ENCODE assay signal across 8 cellular contexts in the genomic region with DNA sequence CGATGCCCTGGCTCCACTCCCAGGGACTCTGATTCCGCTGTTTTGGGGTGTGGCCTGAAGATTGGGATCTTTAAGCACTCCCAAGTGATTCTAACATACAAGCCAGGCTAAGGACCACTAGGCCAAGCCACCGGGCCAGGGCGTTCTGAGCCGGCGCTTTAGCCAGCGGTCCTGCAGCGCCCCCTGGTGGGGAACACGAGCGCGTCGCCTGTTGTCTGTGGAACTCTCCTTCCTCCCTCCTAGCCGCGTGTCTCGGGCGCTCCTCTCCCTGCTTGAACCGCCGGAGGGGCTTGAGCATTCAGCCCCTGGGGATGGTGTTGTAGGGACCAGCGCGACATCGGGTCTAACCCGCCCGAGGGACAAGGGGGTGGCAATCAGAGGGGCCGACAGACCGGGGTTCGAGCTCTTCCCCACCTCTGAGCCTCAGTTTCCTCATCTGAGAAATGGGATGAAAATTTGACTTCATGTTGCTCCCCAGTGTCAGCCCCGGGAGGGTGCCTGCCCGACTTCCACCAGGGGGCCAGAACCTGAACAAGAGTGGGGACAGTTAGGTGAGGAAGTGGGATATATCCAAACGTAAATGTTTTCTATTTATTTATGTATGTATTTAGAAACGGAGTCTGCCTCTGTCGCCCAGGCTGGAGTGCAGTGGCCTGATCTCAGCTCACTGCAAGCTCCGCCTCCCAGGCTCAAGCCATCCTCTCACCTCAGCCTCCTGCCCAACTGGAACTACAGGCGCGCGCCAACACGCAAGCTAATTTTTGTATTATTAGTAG. TPM values are rescaled to one million over a fixed set of nuclear protein-coding genes. Genes with fewer than 3 reads are reported as not detected.
DNase-seq lines count a peak whose midpoint lies in the region; ATAC-seq and TF ChIP-seq lines count a peak whose summit lies in the region.

No MANE protein-coding gene starts in this region.

- peaks cover 10% of the 10 kb centered on the region for H3K27me3 ChIP-seq in CD4-positive, CD25-positive, alpha-beta regulatory T cell (ENCODE audit: control insufficient read depth, insufficient read depth, low read length)
- H3K27me3 ChIP-seq in HL-60 (ENCODE audit: insufficient read depth, poor library complexity, severe bottlenecking), result no peaks in the 10 kb centered on the region
- H3K27me3 ChIP-seq in neural progenitor cell, result no peaks in the 10 kb centered on the region
- peaks cover 0 to 26% (median 0%) of the 10 kb centered on the region in 3 donors for H3K27me3 ChIP-seq in stomach

- WGBS in stomach, 5 donors, result 24 to 33% (median 25%) methylated on average over 24 to 36 of the region's 36 CpGs

- H3K4me1 Mint-ChIP-seq in CD4-positive, CD25-positive, alpha-beta regulatory T cell, result peaks cover 0 to 22% (median 14%) of the 10 kb centered on the region in 4 donors
- H3K4me1 Mint-ChIP-seq in activated T-cell treated with anti-CD3 and anti-CD28 coated beads, Interleukin-2, amount 50 U/mL, for 4 hours (ENCODE audit: low read depth), result peaks cover 14% of the 10 kb centered on the region
- H3K4me1 Mint-ChIP-seq in neural progenitor cell, result peaks cover 3% of the 10 kb centered on the region

- DNase-seq in CD4-positive, CD25-positive, alpha-beta regulatory T cell, result peak; percentile 47 to 73 (median 72)
- DNase-seq in HL-60 (ENCODE audit: low read depth in 1 of 2, low spot score in 1 of 2), result peak; percentile 50 to 65
- peak; percentile 90 for DNase-seq in OCI-M1 (lab: John Stamatoyannopoulos, UW)
- DNase-seq in activated T-cell treated with anti-CD3 and anti-CD28 coated beads, Interleukin-2, amount 50 U/mL, for 4 hours, result peak; percentile 82
- DNase-seq in fibroblast of mammary gland (ENCODE audit: low read depth), result peak; percentile 70
- peak; percentile 93 for DNase-seq in neural progenitor cell (ENCODE audit: low spot score)
- peak; percentile 73 for DNase-seq in stomach

- no peaks in the 10 kb centered on the region for H3K9me3 ChIP-seq in CD4-positive, CD25-positive, alpha-beta regulatory T cell (ENCODE audit: control insufficient read depth in 2 of 2, low read length in 2 of 2)
- no peaks in the 10 kb centered on the region for H3K9me3 ChIP-seq in neural progenitor cell (ENCODE audit: low read depth)
- H3K9me3 ChIP-seq in stomach, result peaks cover 0 to 11% (median 9%) of the 10 kb centered on the region in 4 donors

- H3K27ac ChIP-seq in CD4-positive, CD25-positive, alpha-beta regulatory T cell (ENCODE audit: insufficient read depth, low read length, poor library complexity, severe bottlenecking), result no peak overlapping the region
- H3K27ac ChIP-seq in HL-60 (replicated peaks), result no peak overlapping the region
- no peak overlapping the region for H3K27ac ChIP-seq in neural progenitor cell
- H3K27ac ChIP-seq in stomach, result no peak overlapping the region

- H3K27ac Mint-ChIP-seq in CD4-positive, CD25-positive, alpha-beta regulatory T cell, result no peak overlapping the region
- H3K27ac Mint-ChIP-seq in neural progenitor cell, result peak overlapping the region; percentile 4

- no peaks in the 10 kb centered on the region for H3F3A ChIP-seq in neural progenitor cell (ENCODE audit: low read depth)

- peaks cover 12% of the 10 kb centered on the region for H3K4me1 ChIP-seq in CD4-positive, CD25-positive, alpha-beta regulatory T cell (ENCODE audit: control insufficient read depth, insufficient read depth, low read length, poor library complexity, severe bottlenecking)
- H3K4me1 ChIP-seq in neural progenitor cell (no peaks in the 10 kb centered on the region), stomach (peaks cover 0 to 11% (median 7%) of the 10 kb centered on the region in 4 donors)

- no peaks in the 10 kb centered on the region for H4K20me1 ChIP-seq in neural progenitor cell (ENCODE audit: low read depth)

- no peaks in the 10 kb centered on the region for H3K36me3 Mint-ChIP-seq in CD4-positive, CD25-positive, alpha-beta regulatory T cell
- no peaks in the 10 kb centered on the region for H3K36me3 Mint-ChIP-seq in activated T-cell treated with anti-CD3 and anti-CD28 coated beads, Interleukin-2, amount 50 U/mL, for 4 hours (ENCODE audit: insufficient read depth)
- H3K36me3 Mint-ChIP-seq in neural progenitor cell, result no peaks in the 10 kb centered on the region

- no peak for TF ChIP-seq POLR2A in stomach (IDR thresholded peaks at IDR 0.05)

- peaks cover 0 to 4% (median 0%) of the 10 kb centered on the region in 7 donors for H3K9me3 Mint-ChIP-seq in CD4-positive, CD25-positive, alpha-beta regulatory T cell
- peaks cover 3% of the 10 kb centered on the region for H3K9me3 Mint-ChIP-seq in activated T-cell treated with anti-CD3 and anti-CD28 coated beads, Interleukin-2, amount 50 U/mL, for 4 hours
- H3K9me3 Mint-ChIP-seq in neural progenitor cell, result peaks cover 3% of the 10 kb centered on the region

- no peak overlapping the region for H3K4me3 ChIP-seq in CD4-positive, CD25-positive, alpha-beta regulatory T cell (ENCODE audit: low read depth, low read length)
- H3K4me3 ChIP-seq in HL-60 (replicated peaks; ENCODE audit: insufficient read depth, low read length) (no peak overlapping the region), fibroblast of mammary gland (ENCODE audit: control insufficient read depth, low read depth, low read length) (no peak overlapping the region), neural progenitor cell (no peak overlapping the region), stomach (no peak overlapping the region)

- peak overlapping the region in 1 of 4 donors; percentile 38 for H3K4me3 Mint-ChIP-seq in CD4-positive, CD25-positive, alpha-beta regulatory T cell
- H3K4me3 Mint-ChIP-seq in activated T-cell treated with anti-CD3 and anti-CD28 coated beads, Interleukin-2, amount 50 U/mL, for 4 hours, result no peak overlapping the region
- no peak overlapping the region for H3K4me3 Mint-ChIP-seq in neural progenitor cell

- no peak overlapping the region for H3K4me2 ChIP-seq in neural progenitor cell

- no peaks in the 10 kb centered on the region for H3K79me2 ChIP-seq in neural progenitor cell (ENCODE audit: low read depth)

- TF ChIP-seq CTCF in HL-60 (IDR thresholded peaks at IDR 0.05; ENCODE audit: insufficient read depth, low read length) (peak; percentile 56), fibroblast of mammary gland (conservative IDR thresholded peaks at IDR 0.05; ENCODE audit: control insufficient read depth, insufficient read depth, low read depth, low read length) (peak; percentile 73), neural progenitor cell (IDR thresholded peaks at IDR 0.05) (peak; percentile 97), stomach (IDR thresholded peaks at IDR 0.05) (peak in 6 of 7 experiments; percentile 39 to 92 (median 86))

- peak; percentile 58 to 81 for ATAC-seq in CD4-positive, CD25-positive, alpha-beta regulatory T cell (ENCODE audit: low read depth in 2 of 2)
- peak; percentile 84 to 90 for ATAC-seq in activated T-cell treated with anti-CD3 and anti-CD28 coated beads, Interleukin-2, amount 50 U/mL, for 4 hours
- no peak for ATAC-seq in HG03175 (IDR thresholded peaks at IDR 0.05; ENCODE audit: unreplicated experiment)

- peaks cover 29% of the 10 kb centered on the region for H3K27me3 Mint-ChIP-seq in CD4-positive, CD25-positive, alpha-beta regulatory T cell
- H3K27me3 Mint-ChIP-seq in activated T-cell treated with anti-CD3 and anti-CD28 coated beads, Interleukin-2, amount 50 U/mL, for 4 hours (ENCODE audit: low read depth), result peaks cover 19% of the 10 kb centered on the region
- no peaks in the 10 kb centered on the region for H3K27me3 Mint-ChIP-seq in neural progenitor cell (ENCODE audit: insufficient read depth, low read depth)

- peak overlapping the region; percentile 54 for H2AFZ ChIP-seq in neural progenitor cell (replicated peaks)

- intact Hi-C loops in stomach (cut with DNase I; ENCODE audit: low total_unique reads), result no loop called here

- no peaks in the 10 kb centered on the region for H3K36me3 ChIP-seq in CD4-positive, CD25-positive, alpha-beta regulatory T cell (ENCODE audit: control insufficient read depth, insufficient read depth, low read length)
- H3K36me3 ChIP-seq in neural progenitor cell (no peaks in the 10 kb centered on the region), stomach (no peaks in the 10 kb centered on the region)

- H3K9ac ChIP-seq in neural progenitor cell, result no peak overlapping the region

- no peak for TF ChIP-seq EP300 in stomach (IDR thresholded peaks at IDR 0.05)

RNA-seq across cellular contexts. Expression of a gene that starts 18.0 kb away (rescaled TPM):
- total RNA-seq in CD4-positive, CD25-positive, alpha-beta regulatory T cell, result not detected
- polyA plus RNA-seq in CD4-positive, CD25-positive, alpha-beta regulatory T cell, result under 1 TPM in 3 of 4 donors, not detected in 1; 0.57 to 0.80 (median 0.62) TPM
- total RNA-seq in activated T-cell treated with anti-CD3 and anti-CD28 coated beads, Interleukin-2, amount 50 U/mL, for 4 hours, result under 1 TPM; 0.05 to 0.11 (median 0.08) TPM
- total RNA-seq in neural progenitor cell (ENCODE audit: low replicate concordance) (0.09 and 3.9 TPM in 2 replicates), stomach (1 to 10 TPM in 2 of 5 donors, under 1 TPM in 2, not detected in 1; under 0.01 to 4.1 (median 0.72) TPM)
- 1 to 10 TPM in 1 of 3 donors, under 1 TPM in 2; 0.40 to 1.1 (median 0.76) TPM for polyA plus RNA-seq in stomach

RNA-seq across cellular contexts. Expression of a gene that starts 42.3 kb away (rescaled TPM):
- total RNA-seq in CD4-positive, CD25-positive, alpha-beta regulatory T cell, result not detected
- polyA plus RNA-seq in CD4-positive, CD25-positive, alpha-beta regulatory T cell, result under 1 TPM in 1 of 4 donors, not detected in 3; 0.05 TPM
- under 1 TPM in 1 of 3 donors, not detected in 2; 0.41 TPM for total RNA-seq in activated T-cell treated with anti-CD3 and anti-CD28 coated beads, Interleukin-2, amount 50 U/mL, for 4 hours
- total RNA-seq in neural progenitor cell (ENCODE audit: low replicate concordance) (42.5 and 43.9 TPM in 2 replicates), stomach (1 to 10 TPM in 2 of 5 donors, under 1 TPM in 1, not detected in 2; 0.43 to 4.8 (median 3.1) TPM)
- polyA plus RNA-seq in stomach, result 1 to 10 TPM; 1.1 to 1.5 (median 1.3) TPM
